Comparison of ENCODE assay signal across 16 cellular contexts in genomic region chr15:90154246-90154645, GRCh38.
"Had no signal": no experiment of that assay in that cellular context is flagged by ENCODE, and none has a peak within 500 bp of the region (broad histone marks: within the 10 kb centered on the region; RNA-seq: fewer than 3 reads in every experiment).

No MANE protein-coding gene starts in this region.

- ATAC-seq: activated CD4-positive, alpha-beta T cell treated with anti-CD3 and anti-CD28 coated beads for 36 hours; activated naive CD4-positive, alpha-beta T cell treated with anti-CD3 and anti-CD28 coated beads, Interleukin-2, amount 50 U/mL, for 72 hours; activated T-cell treated with anti-CD3 and anti-CD28 coated beads, Interleukin-2, amount 50 U/mL, for 72 hours; esophagus mucosa had no signal

- H3K9me3 Mint-ChIP-seq: activated CD4-positive, alpha-beta memory T cell treated with anti-CD3 and anti-CD28 coated beads for 36 hours; activated naive CD4-positive, alpha-beta T cell treated with anti-CD3 and anti-CD28 coated beads, Interleukin-2, amount 50 U/mL, for 72 hours; activated T-cell treated with anti-CD3 and anti-CD28 coated beads, Interleukin-2, amount 50 U/mL, for 72 hours; brain; central memory CD8-positive, alpha-beta T cell; type B pancreatic cell had no signal

- H3K27me3 ChIP-seq: ovary had no signal

- H3K27ac ChIP-seq: ovary had no signal

- H3K36me3 ChIP-seq: ovary had no signal

- H3K4me3 Mint-ChIP-seq: activated CD4-positive, alpha-beta memory T cell treated with anti-CD3 and anti-CD28 coated beads for 36 hours; activated CD4-positive, alpha-beta T cell treated with anti-CD3 and anti-CD28 coated beads for 36 hours; activated T-cell treated with anti-CD3 and anti-CD28 coated beads, Interleukin-2, amount 50 U/mL, for 72 hours; brain; central memory CD8-positive, alpha-beta T cell; type B pancreatic cell had no signal

- DNase-seq: activated CD4-positive, alpha-beta memory T cell treated with anti-CD3 and anti-CD28 coated beads for 36 hours; activated CD4-positive, alpha-beta T cell treated with anti-CD3 and anti-CD28 coated beads for 36 hours; activated gamma-delta T cell; activated T-cell treated with anti-CD3 and anti-CD28 coated beads, Interleukin-2, amount 50 U/mL, for 72 hours; hypothalamus; ovary; stimulated activated CD4-positive, alpha-beta T cell treated with anti-CD3 and anti-CD28 coated beads, Interleukin-15, amount 100 ng/mL, for 24 hours; stimulated activated CD4-positive, alpha-beta T cell treated with anti-CD3 and anti-CD28 coated beads, Interleukin-4, amount 100 ng/mL, for 24 hours; stimulated activated naive CD4-positive, alpha-beta T cell; T-helper 1 cell had no signal

- H3K4me3 ChIP-seq: coronary artery, ovary had no signal

- H3K27me3 Mint-ChIP-seq: activated CD4-positive, alpha-beta memory T cell treated with anti-CD3 and anti-CD28 coated beads for 36 hours; activated CD4-positive, alpha-beta T cell treated with anti-CD3 and anti-CD28 coated beads for 36 hours; brain; central memory CD8-positive, alpha-beta T cell; type B pancreatic cell had no signal

- H3K9me3 ChIP-seq: ovary had no signal

- H3K36me3 Mint-ChIP-seq: activated CD4-positive, alpha-beta memory T cell treated with anti-CD3 and anti-CD28 coated beads for 36 hours; activated naive CD4-positive, alpha-beta T cell treated with anti-CD3 and anti-CD28 coated beads, Interleukin-2, amount 50 U/mL, for 72 hours; brain; type B pancreatic cell had no signal

- H3K27ac Mint-ChIP-seq: activated CD4-positive, alpha-beta memory T cell treated with anti-CD3 and anti-CD28 coated beads for 36 hours; activated CD4-positive, alpha-beta T cell treated with anti-CD3 and anti-CD28 coated beads for 36 hours; activated naive CD4-positive, alpha-beta T cell treated with anti-CD3 and anti-CD28 coated beads, Interleukin-2, amount 50 U/mL, for 72 hours; activated T-cell treated with anti-CD3 and anti-CD28 coated beads, Interleukin-2, amount 50 U/mL, for 72 hours; type B pancreatic cell had no signal
